ENCODE assay signal across 16 cellular contexts in genomic region chr1:32311709-32312393, GRCh38. TPM values are rescaled to one million over a fixed set of nuclear protein-coding genes. Genes with fewer than 3 reads are reported as not detected.
DNase-seq lines count a peak whose midpoint lies in the region; ATAC-seq and TF ChIP-seq lines count a peak whose summit lies in the region.
"Had no signal": no experiment of that assay in that cellular context is flagged by ENCODE, and none has a peak within 500 bp of the region (broad histone marks: within the 10 kb centered on the region; RNA-seq: fewer than 3 reads in every experiment).

No MANE protein-coding gene starts in this region.

- H3K4me1 ChIP-seq in A673 (ENCODE audit: insufficient read depth, low read length, poor library complexity, severe bottlenecking) (peaks cover 7% of the 10 kb centered on the region), OCI-LY1 (ENCODE audit: insufficient read depth, low read length, severe bottlenecking) (peaks cover 85% of the 10 kb centered on the region), ascending aorta (no peaks in the 10 kb centered on the region)
- H3K4me1 ChIP-seq: parathyroid adenoma had no signal

- no peak overlapping the region for H3K4me3 ChIP-seq in A673 (ENCODE audit: low read depth, low read length, poor library complexity, severe bottlenecking)
- H3K4me3 ChIP-seq in OCI-LY1 (ENCODE audit: low read depth, low read length, poor library complexity, severe bottlenecking), result no peak overlapping the region
- no peak overlapping the region for H3K4me3 ChIP-seq in ascending aorta
- H3K4me3 ChIP-seq: spleen had no signal

- no peak overlapping the region for H2AFZ ChIP-seq in OCI-LY1 (ENCODE audit: low read length)
- H2AFZ ChIP-seq: parathyroid adenoma had no signal

- POLR2A ChIA-PET in A673 (lab: Charles Lee; ENCODE audit: low non-redundant PET), result no interaction called here
- POLR2A ChIA-PET in CD4-positive, alpha-beta T cell (lab: Charles Lee), result interaction anchor here (0.9 to 3.1 kb wide), 6 partner anchors 9 to 112 kb away, joined by 3 to 13 read pairs (median 5); partner anchors contain the start of genes CCDC28B, HDAC1 and MARCKSL1

- 0 out of 2 replicates have a peak, but pooled peaks cover 3% of the 10 kb centered on the region for H4K20me1 ChIP-seq in OCI-LY1 (ENCODE audit: insufficient read depth, low read length)

- peaks cover 47% of the 10 kb centered on the region for H3K36me3 Mint-ChIP-seq in CD4-positive, alpha-beta T cell (ENCODE audit: low read depth)
- peaks cover 0 to 12% (median 9%) of the 10 kb centered on the region in 3 donors for H3K36me3 Mint-ChIP-seq in immature natural killer cell

- CTCF ChIA-PET in A673 (lab: Charles Lee), result no interaction called here
- CTCF ChIA-PET in CD4-positive, alpha-beta T cell (lab: Charles Lee), result interaction anchor here (1.0 kb wide), 1 partner anchor 71 kb away, joined by 4 read pairs; no protein-coding TSS in a partner anchor

- peak overlapping the region; percentile 65 for H3K27ac Mint-ChIP-seq in CD4-positive, alpha-beta T cell
- H3K27ac Mint-ChIP-seq in immature natural killer cell, result peak overlapping the region; percentile 9 to 88 (median 70)
- H3K27ac Mint-ChIP-seq: HFFc6 had no signal

- no TSS peak for BruUV-seq in A673 (replicated peaks; lab: Mats Ljungman, UMichigan)

- intact Hi-C loops in A673 (cut with micrococcal nuclease; ENCODE audit: unreplicated experiment) (no loop called here), ascending aorta (cut with DNase I) (no loop called here)
- intact Hi-C loops in CD4-positive, alpha-beta T cell (cut with DNase I, micrococcal nuclease), result no loop called here

- peak; percentile 62 for DNase-seq in A673 (ENCODE audit: low spot score)
- DNase-seq in CD4-positive, alpha-beta T cell, result no peak
- DNase-seq in immature natural killer cell, result no peak
- DNase-seq in UCSD-AML1 (lab: John Stamatoyannopoulos, UW; ENCODE audit: unreplicated experiment), result no peak
- DNase-seq in ascending aorta (ENCODE audit: low spot score in 2 of 2), result no peak
- DNase-seq: dermis blood vessel endothelial cell, head of caudate nucleus, HFFc6, kidney, NCI-H1105 treated with DMSO at 0.1 percent for 48 hours, NCI-H446 treated with DMSO at 0.1 percent for 48 hours, spleen, WERI-Rb-1 had no signal

- no peaks in the 10 kb centered on the region for H3K27me3 ChIP-seq in A673 (replicated peaks; ENCODE audit: insufficient read depth, low read depth, low read length, poor library complexity)
- H3K27me3 ChIP-seq in CD4-positive, alpha-beta T cell (ENCODE audit: control insufficient read depth, insufficient read depth, low read length), result no peaks in the 10 kb centered on the region
- H3K27me3 ChIP-seq in OCI-LY1 (ENCODE audit: insufficient read depth, low read length), result no peaks in the 10 kb centered on the region
- no peaks in the 10 kb centered on the region for H3K27me3 ChIP-seq in ascending aorta
- H3K27me3 ChIP-seq: spleen had no signal

- peaks cover 3% of the 10 kb centered on the region for H3K36me3 ChIP-seq in A673 (ENCODE audit: insufficient read depth, low read length, poor library complexity, severe bottlenecking)
- peaks cover 48% of the 10 kb centered on the region for H3K36me3 ChIP-seq in OCI-LY1 (ENCODE audit: insufficient read depth, low read length)
- peaks cover 0 to 6% of the 10 kb centered on the region in 2 donors for H3K36me3 ChIP-seq in ascending aorta

- no peak for ATAC-seq in CD4-positive, alpha-beta T cell (ENCODE audit: poor library complexity)
- no peak for ATAC-seq in GM18519 (IDR thresholded peaks at IDR 0.05; ENCODE audit: low FRiP score, unreplicated experiment)

- no peak overlapping the region; the same call in 1 of the 2 replicates for H3K4me2 ChIP-seq in OCI-LY1 (ENCODE audit: low read length)

- no peaks in the 10 kb centered on the region for H3F3A ChIP-seq in OCI-LY1 (ENCODE audit: insufficient read depth, low read length)

- no peak overlapping the region for H3K4me3 Mint-ChIP-seq in CD4-positive, alpha-beta T cell
- H3K4me3 Mint-ChIP-seq in immature natural killer cell, result no peak overlapping the region
- H3K4me3 Mint-ChIP-seq: HFFc6 had no signal

- H3K27me3 Mint-ChIP-seq in CD4-positive, alpha-beta T cell, result no peaks in the 10 kb centered on the region
- no peaks in the 10 kb centered on the region for H3K27me3 Mint-ChIP-seq in immature natural killer cell (ENCODE audit: low read depth in 3 of 3)

- H3K9me3 ChIP-seq in A673 (ENCODE audit: low read depth, low read length, poor library complexity, severe bottlenecking), result no peaks in the 10 kb centered on the region
- H3K9me3 ChIP-seq in CD4-positive, alpha-beta T cell (ENCODE audit: control insufficient read depth, low read length), result no peaks in the 10 kb centered on the region
- H3K9me3 ChIP-seq in OCI-LY1 (ENCODE audit: low read length), result no peaks in the 10 kb centered on the region
- no peaks in the 10 kb centered on the region for H3K9me3 ChIP-seq in ascending aorta
- H3K9me3 ChIP-seq: spleen had no signal

- peaks cover 70% of the 10 kb centered on the region for H3K4me1 Mint-ChIP-seq in CD4-positive, alpha-beta T cell (ENCODE audit: low read depth)
- H3K4me1 Mint-ChIP-seq in immature natural killer cell, result peaks cover 48 to 72% of the 10 kb centered on the region in 2 donors

- no peak overlapping the region; the same call in 1 of the 2 replicates for H3K9ac ChIP-seq in OCI-LY1 (ENCODE audit: low read length)
- H3K9ac ChIP-seq: parathyroid adenoma had no signal

- H3K27ac ChIP-seq in A673 (ENCODE audit: low read depth, low read length, poor library complexity, severe bottlenecking) (no peak overlapping the region), OCI-LY1 (ENCODE audit: low read depth, low read length, poor library complexity, severe bottlenecking) (peak overlapping the region; percentile 78), ascending aorta (no peak overlapping the region)
- H3K27ac ChIP-seq in CD4-positive, alpha-beta T cell (ENCODE audit: low read depth, low read length), result no peak overlapping the region
- H3K27ac ChIP-seq: parathyroid adenoma, WERI-Rb-1 had no signal

- peaks cover 71% of the 10 kb centered on the region for H3K79me2 ChIP-seq in OCI-LY1 (ENCODE audit: insufficient read depth, low read length)

- H3K9me2 ChIP-seq in OCI-LY1 (ENCODE audit: low read depth, low read length), result no peaks in the 10 kb centered on the region

- TF ChIP-seq CTCF in A673 (conservative IDR thresholded peaks at IDR 0.05; ENCODE audit: low read depth, low read length), result no peak
- TF ChIP-seq CTCF in CD4-positive, alpha-beta T cell (IDR thresholded peaks at IDR 0.05), result no peak
- no peak for TF ChIP-seq CTCF in OCI-LY1 (IDR thresholded peaks at IDR 0.05; ENCODE audit: low read length)
- TF ChIP-seq CTCF in ascending aorta (IDR thresholded peaks at IDR 0.05), result no peak

- no peaks in the 10 kb centered on the region for H3K9me3 Mint-ChIP-seq in CD4-positive, alpha-beta T cell
- H3K9me3 Mint-ChIP-seq in immature natural killer cell, result no peaks in the 10 kb centered on the region
- H3K9me3 Mint-ChIP-seq: HFFc6 had no signal

RNA-seq across cellular contexts. Expression of gene HDAC1, which starts 20.0 kb away (rescaled TPM):
- total RNA-seq in A673 (2021) (192 and 195 TPM in 2 replicates), ascending aorta (75.0 TPM)
- total RNA-seq in CD4-positive, alpha-beta T cell, result 10 to 100 TPM; 56.9 to 61.0 TPM
- 100 to 1,000 TPM; 151 to 195 (median 169) TPM for polyA plus RNA-seq in immature natural killer cell

RNA-seq across cellular contexts. Expression of gene MARCKSL1, which starts 24.2 kb away (rescaled TPM):
- total RNA-seq in A673 (2021) (425 and 445 TPM in 2 replicates), ascending aorta (21.8 TPM)
- 10 to 100 TPM; 23.4 to 23.6 TPM for total RNA-seq in CD4-positive, alpha-beta T cell
- 10 to 100 TPM; 20.5 to 46.9 (median 27.7) TPM for polyA plus RNA-seq in immature natural killer cell

RNA-seq across cellular contexts. Expression of gene FAM229A, which starts 50.4 kb away (rescaled TPM):
- 4.7 and 5.2 TPM in 2 replicates for total RNA-seq in A673 (2021)
- 10 to 100 TPM; 38.0 to 38.6 TPM for total RNA-seq in CD4-positive, alpha-beta T cell
- polyA plus RNA-seq in immature natural killer cell, result under 1 TPM in 2 of 3 donors, not detected in 1; 0.09 to 0.17 TPM
- 12.2 TPM for total RNA-seq in ascending aorta

RNA-seq across cellular contexts. Expression of gene TSSK3, which starts 50.5 kb away (rescaled TPM):
- total RNA-seq in A673 (2021) (3.9 and 4.3 TPM in 2 replicates), ascending aorta (4.8 TPM)
- total RNA-seq in CD4-positive, alpha-beta T cell, result under 1 TPM in 1 of 2 experiments, not detected in 1; 0.98 TPM
- polyA plus RNA-seq in immature natural killer cell, result 1 to 10 TPM in 1 of 3 donors, not detected in 2; 2.7 TPM
- total RNA-seq: dermis blood vessel endothelial cell had no signal

Comparison
In these comparisons a context has a peak if more than half of its experiments do, and no peak if none do; other contexts are left out.
1. RNA of gene MARCKSL1, which starts 24.2 kb away (total RNA-seq): 425 to 445 TPM in A673; 23.4 to 23.6 TPM in CD4-positive, alpha-beta T cell and 21.8 TPM in ascending aorta (single experiment); every median in the first group is over 10 times any median in the second.